In genomic region chr4:174512745-174513144, GRCh38 we compare ENCODE assay signal across 38 cellular contexts. TPM values are rescaled to one million over a fixed set of nuclear protein-coding genes. Genes with fewer than 3 reads are reported as not detected.
"Had no signal": no experiment of that assay in that cellular context is flagged by ENCODE, and none has a peak within 500 bp of the region (broad histone marks: within the 10 kb centered on the region; RNA-seq: fewer than 3 reads in every experiment).

No MANE protein-coding gene starts in this region.

- H3K4me1 ChIP-seq: ascending aorta had no signal

- H3K27me3 Mint-ChIP-seq: activated CD4-positive, alpha-beta T cell treated with anti-CD3 and anti-CD28 coated beads for 36 hours; activated CD4-positive, alpha-beta T cell treated with anti-CD3 and anti-CD28 coated beads, Interleukin-2, amount 10 ng/mL, durations not matched to agents 7 days and 5 days; activated naive CD4-positive, alpha-beta T cell treated with anti-CD3 and anti-CD28 coated beads, Interleukin-2, amount 10 ng/mL, durations not matched to agents 7 days and 5 days; activated naive CD4-positive, alpha-beta T cell treated with anti-CD3 and anti-CD28 coated beads, Interleukin-2, amount 50 U/mL, for 24 hours; activated naive CD8-positive, alpha-beta T cell; activated naive CD8-positive, alpha-beta T cell treated with anti-CD3 and anti-CD28 coated beads, Interleukin-2, amount 10 ng/mL, durations not matched to agents 7 days and 5 days; activated naive CD8-positive, alpha-beta T cell treated with anti-CD3 and anti-CD28 coated beads, Interleukin-2, amount 50 U/mL, for 24 hours; activated T-cell treated with anti-CD3 and anti-CD28 coated beads, Interleukin-2, amount 50 U/mL, for 24 hours; brain; central memory CD8-positive, alpha-beta T cell; T-cell; T-helper 17 cell had no signal

- H3K36me3 Mint-ChIP-seq: activated CD8-positive, alpha-beta memory T cell treated with anti-CD3 and anti-CD28 coated beads, Interleukin-2, amount 10 ng/mL, durations not matched to agents 7 days and 5 days; activated naive CD4-positive, alpha-beta T cell treated with anti-CD3 and anti-CD28 coated beads, Interleukin-2, amount 50 U/mL, for 24 hours; activated naive CD8-positive, alpha-beta T cell; brain; T-cell; WTC11 had no signal

- H3K27ac ChIP-seq: ascending aorta, cardiac muscle cell, WERI-Rb-1 had no signal

- H3K36me3 ChIP-seq: ascending aorta, cardiac muscle cell, WERI-Rb-1 had no signal

- DNase-seq: activated CD4-positive, alpha-beta memory T cell treated with anti-CD3 and anti-CD28 coated beads, Interleukin-2, amount 10 ng/mL, durations not matched to agents 7 days and 5 days; activated CD4-positive, alpha-beta T cell treated with anti-CD3 and anti-CD28 coated beads for 1 hour; activated CD4-positive, alpha-beta T cell treated with anti-CD3 and anti-CD28 coated beads for 36 hours; activated CD4-positive, alpha-beta T cell treated with anti-CD3 and anti-CD28 coated beads for 48 hours; activated CD4-positive, alpha-beta T cell treated with anti-CD3 and anti-CD28 coated beads, Interleukin-2, amount 10 ng/mL, durations not matched to agents 7 days and 5 days; activated CD4-positive, alpha-beta T cell treated with anti-CD3 and anti-CD28 coated beads, Interleukin-2, amount 50 U/mL, for 48 hours; activated CD4-positive, CD25-positive, alpha-beta regulatory T cell; activated CD8-positive, alpha-beta memory T cell treated with anti-CD3 and anti-CD28 coated beads for 24 hours; activated CD8-positive, alpha-beta memory T cell treated with anti-CD3 and anti-CD28 coated beads, Interleukin-2, amount 10 ng/mL, durations not matched to agents 7 days and 5 days; activated CD8-positive, alpha-beta memory T cell treated with anti-CD3 and anti-CD28 coated beads, Interleukin-2, amount 50 U/mL, for 48 hours; activated CD8-positive, alpha-beta T cell treated with anti-CD3 and anti-CD28 coated beads, Interleukin-2, amount 10 ng/mL, durations not matched to agents 7 days and 5 days; activated effector memory CD4-positive, alpha-beta T cell treated with Interleukin-2 at 50 U/mL for 16 hours; activated gamma-delta T cell; activated naive CD4-positive, alpha-beta T cell treated with anti-CD3 and anti-CD28 coated beads, Interleukin-2, amount 10 ng/mL, durations not matched to agents 7 days and 5 days; activated naive CD4-positive, alpha-beta T cell treated with Interleukin-2 at 50 U/mL for 16 hours; activated naive CD8-positive, alpha-beta T cell treated with anti-CD3 and anti-CD28 coated beads, Interleukin-2, amount 10 ng/mL, durations not matched to agents 7 days and 5 days; activated naive CD8-positive, alpha-beta T cell treated with anti-CD3 and anti-CD28 coated beads, Interleukin-2, amount 50 U/mL, for 24 hours; activated T-cell treated with anti-CD3 and anti-CD28 coated beads, Interleukin-2, amount 50 U/mL, for 24 hours; activated T-cell treated with anti-CD3 and anti-CD28 coated beads, Interleukin-2, amount 50 U/mL, for 48 hours; amygdala; anterior cingulate cortex; caudate nucleus; cerebellar nuclear complex; T-cell; T-helper 17 cell; T-helper 9 cell; WERI-Rb-1 had no signal

- H3K27ac Mint-ChIP-seq: activated CD4-positive, alpha-beta memory T cell treated with anti-CD3 and anti-CD28 coated beads, Interleukin-2, amount 10 ng/mL, durations not matched to agents 7 days and 5 days; activated CD4-positive, alpha-beta T cell treated with anti-CD3 and anti-CD28 coated beads for 36 hours; activated CD4-positive, alpha-beta T cell treated with anti-CD3 and anti-CD28 coated beads, Interleukin-2, amount 10 ng/mL, durations not matched to agents 7 days and 5 days; activated CD8-positive, alpha-beta memory T cell treated with anti-CD3 and anti-CD28 coated beads, Interleukin-2, amount 10 ng/mL, durations not matched to agents 7 days and 5 days; activated CD8-positive, alpha-beta T cell treated with anti-CD3 and anti-CD28 coated beads, Interleukin-2, amount 10 ng/mL, durations not matched to agents 7 days and 5 days; activated naive CD4-positive, alpha-beta T cell treated with anti-CD3 and anti-CD28 coated beads, Interleukin-2, amount 10 ng/mL, durations not matched to agents 7 days and 5 days; activated naive CD4-positive, alpha-beta T cell treated with anti-CD3 and anti-CD28 coated beads, Interleukin-2, amount 50 U/mL, for 24 hours; activated naive CD8-positive, alpha-beta T cell; activated naive CD8-positive, alpha-beta T cell treated with anti-CD3 and anti-CD28 coated beads, Interleukin-2, amount 10 ng/mL, durations not matched to agents 7 days and 5 days; activated naive CD8-positive, alpha-beta T cell treated with anti-CD3 and anti-CD28 coated beads, Interleukin-2, amount 50 U/mL, for 24 hours; activated T-cell treated with anti-CD3 and anti-CD28 coated beads, Interleukin-2, amount 50 U/mL, for 24 hours; activated T-helper 2 cell treated with anti-CD3 and anti-CD28 coated beads, Interferon-gamma antibody, Interleukin-2, Interleukin-4, amounts not matched to agents 10 μg/mL and 5 μg/mL and 100 μg/mL, durations not matched to agents 14 hours and 24 hours and 36 hours; brain; T-cell; T-helper 17 cell; WTC11 had no signal

- H3K4me1 Mint-ChIP-seq: activated CD4-positive, alpha-beta T cell treated with anti-CD3 and anti-CD28 coated beads, Interleukin-2, amount 10 ng/mL, durations not matched to agents 7 days and 5 days; activated CD8-positive, alpha-beta memory T cell treated with anti-CD3 and anti-CD28 coated beads, Interleukin-2, amount 10 ng/mL, durations not matched to agents 7 days and 5 days; activated naive CD4-positive, alpha-beta T cell treated with anti-CD3 and anti-CD28 coated beads, Interleukin-2, amount 10 ng/mL, durations not matched to agents 7 days and 5 days; activated naive CD4-positive, alpha-beta T cell treated with anti-CD3 and anti-CD28 coated beads, Interleukin-2, amount 50 U/mL, for 24 hours; activated naive CD8-positive, alpha-beta T cell treated with anti-CD3 and anti-CD28 coated beads, Interleukin-2, amount 50 U/mL, for 24 hours; brain; central memory CD8-positive, alpha-beta T cell had no signal

- H3K4me3 ChIP-seq: ascending aorta, cardiac muscle cell had no signal

- H3K4me3 Mint-ChIP-seq: activated CD4-positive, alpha-beta memory T cell treated with anti-CD3 and anti-CD28 coated beads, Interleukin-2, amount 10 ng/mL, durations not matched to agents 7 days and 5 days; activated CD4-positive, alpha-beta T cell treated with anti-CD3 and anti-CD28 coated beads for 36 hours; activated CD4-positive, alpha-beta T cell treated with anti-CD3 and anti-CD28 coated beads, Interleukin-2, amount 10 ng/mL, durations not matched to agents 7 days and 5 days; activated CD8-positive, alpha-beta memory T cell treated with anti-CD3 and anti-CD28 coated beads, Interleukin-2, amount 10 ng/mL, durations not matched to agents 7 days and 5 days; activated CD8-positive, alpha-beta T cell treated with anti-CD3 and anti-CD28 coated beads, Interleukin-2, amount 10 ng/mL, durations not matched to agents 7 days and 5 days; activated naive CD4-positive, alpha-beta T cell treated with anti-CD3 and anti-CD28 coated beads, Interleukin-2, amount 10 ng/mL, durations not matched to agents 7 days and 5 days; activated naive CD4-positive, alpha-beta T cell treated with anti-CD3 and anti-CD28 coated beads, Interleukin-2, amount 50 U/mL, for 24 hours; activated naive CD8-positive, alpha-beta T cell; activated naive CD8-positive, alpha-beta T cell treated with anti-CD3 and anti-CD28 coated beads, Interleukin-2, amount 10 ng/mL, durations not matched to agents 7 days and 5 days; activated naive CD8-positive, alpha-beta T cell treated with anti-CD3 and anti-CD28 coated beads, Interleukin-2, amount 50 U/mL, for 24 hours; activated T-cell treated with anti-CD3 and anti-CD28 coated beads, Interleukin-2, amount 50 U/mL, for 24 hours; brain; central memory CD8-positive, alpha-beta T cell; T-cell; T-helper 17 cell; WTC11 had no signal

- H3K27me3 ChIP-seq: ascending aorta, cardiac muscle cell had no signal

- FAIRE-seq: bronchial epithelial cell had no signal

- ATAC-seq: activated CD4-positive, alpha-beta T cell treated with anti-CD3 and anti-CD28 coated beads for 36 hours; activated CD4-positive, CD25-positive, alpha-beta regulatory T cell treated with anti-CD3 and anti-CD28 coated beads, Interleukin-2, amount 50 U/mL, for 24 hours; activated CD8-positive, alpha-beta memory T cell treated with anti-CD3 and anti-CD28 coated beads, Interleukin-2, amount 10 ng/mL, durations not matched to agents 7 days and 5 days; activated CD8-positive, alpha-beta T cell treated with anti-CD3 and anti-CD28 coated beads, Interleukin-2, amount 10 ng/mL, durations not matched to agents 7 days and 5 days; activated naive CD8-positive, alpha-beta T cell treated with anti-CD3 and anti-CD28 coated beads, Interleukin-2, amount 50 U/mL, for 24 hours; T-cell; T-helper 17 cell; WTC11 had no signal

- H3K9me3 Mint-ChIP-seq: activated CD4-positive, alpha-beta memory T cell treated with anti-CD3 and anti-CD28 coated beads, Interleukin-2, amount 10 ng/mL, durations not matched to agents 7 days and 5 days; activated CD4-positive, alpha-beta T cell treated with anti-CD3 and anti-CD28 coated beads, Interleukin-2, amount 10 ng/mL, durations not matched to agents 7 days and 5 days; activated naive CD4-positive, alpha-beta T cell treated with anti-CD3 and anti-CD28 coated beads, Interleukin-2, amount 10 ng/mL, durations not matched to agents 7 days and 5 days; activated naive CD4-positive, alpha-beta T cell treated with anti-CD3 and anti-CD28 coated beads, Interleukin-2, amount 50 U/mL, for 24 hours; activated naive CD8-positive, alpha-beta T cell treated with anti-CD3 and anti-CD28 coated beads, Interleukin-2, amount 50 U/mL, for 24 hours; activated T-cell treated with anti-CD3 and anti-CD28 coated beads, Interleukin-2, amount 50 U/mL, for 24 hours; activated T-helper 2 cell treated with anti-CD3 and anti-CD28 coated beads, Interferon-gamma antibody, Interleukin-2, Interleukin-4, amounts not matched to agents 10 μg/mL and 5 μg/mL and 100 μg/mL, durations not matched to agents 14 hours and 24 hours and 36 hours; brain; central memory CD8-positive, alpha-beta T cell; WTC11 had no signal

- H3K9me3 ChIP-seq: ascending aorta had no signal

RNA-seq across cellular contexts. Expression of gene HPGD, which starts 9.5 kb away (rescaled TPM):
- total RNA-seq: chondrocyte had no signal
